11 cellular contexts compared by ENCODE assay signal in genomic region chr9:105330755-105331154, GRCh38.
DNase-seq lines count a peak whose midpoint lies in the region; ATAC-seq lines count a peak whose summit lies in the region.
"Had no signal": no experiment of that assay in that cellular context is flagged by ENCODE, and none has a peak within 500 bp of the region (broad histone marks: within the 10 kb centered on the region; RNA-seq: fewer than 3 reads in every experiment).

No MANE protein-coding gene starts in this region.

- ATAC-seq in GM19438 (IDR thresholded peaks at IDR 0.05; ENCODE audit: low read depth, unreplicated experiment) (peak; percentile 77), HG02840 (IDR thresholded peaks at IDR 0.05; ENCODE audit: low FRiP score, unreplicated experiment) (peak; percentile 53)
- ATAC-seq: naive thymus-derived CD4-positive, alpha-beta T cell; stimulated activated memory B cell treated with anti-CD40 and anti-IgM and Interleukin-4, amounts not matched to agents 10 μg/mL and 1 μg/mL and 100 μg/mL, for 72 hours had no signal

- DNase-seq in NCI-H526 (lab: John Stamatoyannopoulos, UW) (peak; percentile 40 to 69), OCI-M1 (lab: John Stamatoyannopoulos, UW) (no peak), NCI-H446 (lab: John Stamatoyannopoulos, UW) (no peak), NCI-H2107 treated with DMSO at 0.1 percent for 48 hours (lab: John Stamatoyannopoulos, UW; ENCODE audit: unreplicated experiment) (no peak), cerebellum (ENCODE audit: low spot score) (no peak)
- DNase-seq: activated T-cell treated with anti-CD3 and anti-CD28 coated beads, Interleukin-2, amount 50 U/mL, for 1 hour; brain microvascular endothelial cell; naive thymus-derived CD4-positive, alpha-beta T cell had no signal

Comparison
In these comparisons a context has a peak if more than half of its experiments do, and no peak if none do; other contexts are left out.
1. DNase-seq: peak in NCI-H526 (2 of 2); none in OCI-M1 (single experiment), NCI-H446 (0 of 2), NCI-H2107 treated with DMSO at 0.1 percent for 48 hours (single experiment) and cerebellum (single experiment).